10 cellular contexts compared by ENCODE assay signal in genomic region chr14:72907886-72908285, GRCh38. TPM values are rescaled to one million over a fixed set of nuclear protein-coding genes. Genes with fewer than 3 reads are reported as not detected.
DNase-seq lines count a peak whose midpoint lies in the region; ATAC-seq and TF ChIP-seq lines count a peak whose summit lies in the region.
"Had no signal": no experiment of that assay in that cellular context is flagged by ENCODE, and none has a peak within 500 bp of the region (broad histone marks: within the 10 kb centered on the region; RNA-seq: fewer than 3 reads in every experiment).

No MANE protein-coding gene starts in this region.

- POLR2A ChIA-PET in Panc1 (lab: Charles Lee): interaction anchor here (0.6 kb wide), 1 partner anchor 176 kb away, joined by 3 read pairs; no protein-coding TSS in a partner anchor

- H3K9me3 ChIP-seq in heart right ventricle: no peaks in the 10 kb centered on the region
- no peaks in the 10 kb centered on the region for H3K9me3 ChIP-seq in Panc1 (ENCODE audit: control insufficient read depth, insufficient read depth, low read depth, low read length)
- H3K9me3 ChIP-seq in tibial artery: no peaks in the 10 kb centered on the region
- H3K9me3 ChIP-seq: vagina had no signal

- H3K27ac ChIP-seq in heart right ventricle (peak overlapping the region in 5 of 10 donors; percentile 28 to 60 (median 50)), Panc1 (ENCODE audit: low read length) (no peak overlapping the region), tibial artery (peak overlapping the region; percentile 8 to 49)
- H3K27ac ChIP-seq: vagina had no signal

- in situ Hi-C loops in Panc1 (cut with HindIII; ENCODE audit: low pct_unique_long_range_greater_than_20kb, low sequenced_read_pairs): no loop called here

- CTCF ChIA-PET in Panc1 (lab: Charles Lee): interaction anchor here (0.6 kb wide), 1 partner anchor 13 kb away, joined by 5 read pairs; no protein-coding TSS in a partner anchor

- DNase-seq in heart right ventricle (no peak), Right ventricle myocardium inferior (ENCODE audit: missing footprints) (no peak), Panc1 (ENCODE audit: low read depth, low spot score) (no peak), fibroblast of the aortic adventitia (ENCODE audit: low read depth) (peak; percentile 46), tibial artery (no peak), posterior vena cava (ENCODE audit: low spot score) (no peak), NCI-H1436 treated with DMSO at 0.1 percent for 48 hours (lab: John Stamatoyannopoulos, UW) (no peak)
- no peak for DNase-seq in activated CD4-positive, alpha-beta T cell treated with anti-CD3 and anti-CD28 coated beads, Interleukin-2, amount 50 U/mL, for 48 hours
- DNase-seq: CD4-positive, CD25-positive, alpha-beta regulatory T cell had no signal

- H3K4me1 ChIP-seq in heart right ventricle: peaks cover 3 to 25% (median 8%) of the 10 kb centered on the region in 9 donors
- H3K4me1 ChIP-seq in Panc1 (ENCODE audit: control insufficient read depth, insufficient read depth, low read length): peaks cover 4% of the 10 kb centered on the region; the same call in 1 of the 2 replicates
- H3K4me1 ChIP-seq in tibial artery: peaks cover 0 to 47% (median 34%) of the 10 kb centered on the region in 4 donors

- WGBS in heart right ventricle, 2 donors: 37 to 38% methylated on average over 5 of the region's 5 CpGs

- intact Hi-C loops in heart right ventricle (cut with DNase I): loop anchor here in 5 of 10 donors (5.0 to 10.0 kb wide), 5 partner anchors 163 to 293 kb away; no protein-coding TSS in a partner anchor
- intact Hi-C loops in Right ventricle myocardium inferior (cut with DNase I): no loop called here
- intact Hi-C loops in Panc1 (cut with micrococcal nuclease; ENCODE audit: unreplicated experiment): no loop called here
- intact Hi-C loops in tibial artery (cut with DNase I; ENCODE audit: low total_unique reads): no loop called here
- intact Hi-C loops in posterior vena cava (cut with DNase I): loop anchor here in 1 of 2 donors (5.0 kb wide), 1 partner anchor 391 kb away; no protein-coding TSS in a partner anchor

- H3K27me3 ChIP-seq in heart right ventricle (peaks cover 0 to 6% (median 0%) of the 10 kb centered on the region in 7 donors), Panc1 (ENCODE audit: control insufficient read depth, insufficient read depth, low read length) (no peaks in the 10 kb centered on the region), tibial artery (no peaks in the 10 kb centered on the region)
- H3K27me3 ChIP-seq: vagina had no signal

- no TSS peak for BruUV-seq in Panc1 (replicated peaks; lab: Mats Ljungman, UMichigan)

- TF ChIP-seq CTCF in heart right ventricle (IDR thresholded peaks at IDR 0.05) (no peak), Panc1 (IDR thresholded peaks at IDR 0.05) (no peak), fibroblast of the aortic adventitia (IDR thresholded peaks at IDR 0.05; ENCODE audit: insufficient read depth, low read length) (no peak), tibial artery (IDR thresholded peaks at IDR 0.05) (no peak)

- H3K4me3 ChIP-seq in heart right ventricle: peak overlapping the region in 2 of 10 donors; percentile 16 to 26
- H3K4me3 ChIP-seq in Panc1 (ENCODE audit: low read depth in 2 of 2, low read length in 2 of 2): peak overlapping the region in 1 of 2 experiments; percentile 11; a peak in 1 of 4 replicates
- H3K4me3 ChIP-seq in fibroblast of the aortic adventitia (ENCODE audit: low read depth, low read length): no peak overlapping the region
- no peak overlapping the region for H3K4me3 ChIP-seq in tibial artery
- H3K4me3 ChIP-seq: vagina had no signal

- H3K36me3 ChIP-seq in heart right ventricle: no peaks in the 10 kb centered on the region
- H3K36me3 ChIP-seq in Panc1 (ENCODE audit: control insufficient read depth, insufficient read depth, low read length): no peaks in the 10 kb centered on the region
- no peaks in the 10 kb centered on the region for H3K36me3 ChIP-seq in tibial artery
- H3K36me3 ChIP-seq: vagina had no signal

- ATAC-seq in heart right ventricle (peak in 7 of 8 donors; percentile 26 to 75 (median 51)), Right ventricle myocardium inferior (no peak), Panc1 (peak; percentile 65)

RNA-seq across cellular contexts. Expression of gene DPF3, which starts 14.0 kb away (rescaled TPM):
- total RNA-seq in heart right ventricle (10 to 100 TPM; 23.2 to 52.3 (median 43.5) TPM), Right ventricle myocardium inferior (27.3 TPM), Panc1 (2021; ENCODE audit: unreplicated experiment) (not detected), fibroblast of the aortic adventitia (ENCODE audit: low replicate concordance) (1.3 and 16.3 TPM in 2 replicates), posterior vena cava (under 1 TPM; 0.19 to 0.93 TPM)
- 10 to 100 TPM in 1 of 2 donors, 1 to 10 TPM in 1; 3.8 to 18.1 TPM for polyA plus RNA-seq in heart right ventricle
- not detected for polyA plus RNA-seq in Panc1 (2012; ENCODE audit: insufficient read length)
- total RNA-seq: vagina had no signal

RNA-seq across cellular contexts. Expression of gene DCAF4, which starts 18.4 kb away (rescaled TPM):
- total RNA-seq in heart right ventricle (1 to 10 TPM; 3.8 to 8.9 (median 6.4) TPM), Right ventricle myocardium inferior (7.9 TPM), Panc1 (2021; ENCODE audit: unreplicated experiment) (18.2 TPM), fibroblast of the aortic adventitia (ENCODE audit: low replicate concordance) (20.6 and 21.1 TPM in 2 replicates), posterior vena cava (10 to 100 TPM in 1 of 2 donors, 1 to 10 TPM in 1; 7.4 to 11.3 TPM)
- polyA plus RNA-seq in heart right ventricle: 1 to 10 TPM; 2.2 to 6.5 TPM
- polyA plus RNA-seq in Panc1 (2012; ENCODE audit: insufficient read length): 12.1 TPM
